ENCODE assay signal across 12 cellular contexts in genomic region chr15:41957021-41957897, GRCh38. TPM values are rescaled to one million over a fixed set of nuclear protein-coding genes. Genes with fewer than 3 reads are reported as not detected.
DNase-seq lines count a peak whose midpoint lies in the region; ATAC-seq and TF ChIP-seq lines count a peak whose summit lies in the region.
"Had no signal": no experiment of that assay in that cellular context is flagged by ENCODE, and none has a peak within 500 bp of the region (broad histone marks: within the 10 kb centered on the region; RNA-seq: fewer than 3 reads in every experiment).

No MANE protein-coding gene starts in this region.

- POLR2A ChIA-PET in IMR-90 (lab: Charles Lee; ENCODE audit: unreplicated experiment) = no interaction called here
- POLR2A ChIA-PET in CD4-positive, alpha-beta T cell (lab: Charles Lee) = no interaction called here

- peak overlapping the region; percentile 51; the same call in 1 of the 2 replicates for H2AK5ac ChIP-seq in IMR-90 (ENCODE audit: low read depth, low read length)

- H3K9me3 Mint-ChIP-seq in CD4-positive, alpha-beta T cell = no peaks in the 10 kb centered on the region

- no peak overlapping the region for H3K18ac ChIP-seq in IMR-90 (ENCODE audit: low read depth, low read length)

- H3K4me3 Mint-ChIP-seq in CD4-positive, alpha-beta T cell = no peak overlapping the region

- H2BK20ac ChIP-seq in IMR-90 (ENCODE audit: low read depth, low read length) = no peak overlapping the region

- peaks cover 37 to 72% of the 10 kb centered on the region in 2 experiments for H3K79me1 ChIP-seq in IMR-90 (ENCODE audit: low read depth in 1 of 2, low read length in 2 of 2)

- no peak overlapping the region for H2BK120ac ChIP-seq in IMR-90 (ENCODE audit: low read depth, low read length)

- DNase-seq in GM10266 (ENCODE audit: extremely low spot score) (peak; percentile 56), IMR-90 (peak; percentile 38), left lung (no peak), anterior cingulate cortex (lab: John Stamatoyannopoulos, UW) (no peak), caudate nucleus (lab: John Stamatoyannopoulos, UW) (no peak)
- no peak for DNase-seq in CD4-positive, alpha-beta T cell
- DNase-seq: hippocampal formation, NCI-H1436, retina, substantia nigra had no signal

- H2AFZ ChIP-seq in IMR-90 (replicated peaks; ENCODE audit: low read length, poor library complexity) = no peak overlapping the region

- peak; percentile 70 for ATAC-seq in GM21381 (IDR thresholded peaks at IDR 0.05; ENCODE audit: unreplicated experiment)
- peak; percentile 49 for ATAC-seq in IMR-90 (ENCODE audit: low read depth)
- ATAC-seq in left lung = peak; percentile 70
- ATAC-seq in HG03571 (IDR thresholded peaks at IDR 0.05; ENCODE audit: unreplicated experiment) = no peak
- ATAC-seq in CD4-positive, alpha-beta T cell (ENCODE audit: poor library complexity) = no peak

- peaks cover 6% of the 10 kb centered on the region for H3K36me3 ChIP-seq in IMR-90 (ENCODE audit: control insufficient read depth, insufficient read depth, low read length)
- peaks cover 0 to 21% of the 10 kb centered on the region in 2 donors for H3K36me3 ChIP-seq in left lung

- intact Hi-C loops in IMR-90 (cut with micrococcal nuclease) (no loop called here), left lung (cut with DNase I) (no loop called here)
- intact Hi-C loops in CD4-positive, alpha-beta T cell (cut with DNase I, micrococcal nuclease) = no loop called here

- WGBS in IMR-90 (ENCODE audit: extremely low coverage in 2 of 2, insufficient read length in 1 of 2), 2 experiments = 52% methylated on average over 3 of the region's 12 CpGs; no CpG with 5 or more reads in 1 of the 2 experiments

- no TSS peak for BruUV-seq in IMR-90 (replicated peaks; lab: Mats Ljungman, UMichigan)

- in situ Hi-C loops in IMR-90 (cut with MboI; ENCODE audit: low sequenced_read_pairs) = no loop called here

- TF ChIP-seq RAD21 in IMR-90 (IDR thresholded peaks at IDR 0.05; ENCODE audit: low read length) = no peak

- H2BK15ac ChIP-seq in IMR-90 (ENCODE audit: low read depth, low read length) = peak overlapping the region; percentile 42; the same call in 1 of the 3 replicates

- no peak overlapping the region for H4K91ac ChIP-seq in IMR-90 (ENCODE audit: insufficient read depth, low read depth, low read length)

- no peak overlapping the region for H3K4me2 ChIP-seq in IMR-90 (ENCODE audit: low read depth, low read length)

- peak overlapping the region; percentile 60; the same call in 1 of the 2 replicates for H3K23ac ChIP-seq in IMR-90 (ENCODE audit: low read depth, low read length)

- peak overlapping the region; percentile 48 for H3K14ac ChIP-seq in IMR-90 (replicated peaks; ENCODE audit: low read depth, low read length)

- TF ChIP-seq CTCF in GM10266 (IDR thresholded peaks at IDR 0.05; ENCODE audit: control insufficient read depth, insufficient read depth, low read depth, missing control alignments) (no peak), IMR-90 (conservative IDR thresholded peaks at IDR 0.05; ENCODE audit: low read depth, low read length) (no peak), left lung (IDR thresholded peaks at IDR 0.05) (no peak)
- no peak for TF ChIP-seq CTCF in CD4-positive, alpha-beta T cell (IDR thresholded peaks at IDR 0.05)

- no peak for TF ChIP-seq POLR2A in IMR-90 (IDR thresholded peaks at IDR 0.05; ENCODE audit: low read depth, low read length)

- CTCF ChIA-PET in IMR-90 (lab: Yijun Ruan, JAX) = no interaction called here
- CTCF ChIA-PET in CD4-positive, alpha-beta T cell (lab: Charles Lee) = interaction anchor here (1.3 kb wide), 2 partner anchors 20 to 33 kb away, joined by 3 to 7 read pairs; no protein-coding TSS in a partner anchor

- H2AK9ac ChIP-seq in IMR-90 (replicated peaks; ENCODE audit: low read depth, low read length, poor library complexity) = no peak overlapping the region

- H4K5ac ChIP-seq in IMR-90 (ENCODE audit: low read depth, low read length) = no peak overlapping the region

- dilution Hi-C loops in IMR-90 (cut with HindIII; ENCODE audit: low sequenced_read_pairs, unreplicated experiment) = no loop called here

- H3K27ac ChIP-seq in IMR-90 (ENCODE audit: insufficient read depth, low read length) (no peak overlapping the region), left lung (peak overlapping the region in 1 of 2 donors; percentile 49), caudate nucleus (ENCODE audit: low read depth, low read length) (no peak overlapping the region)
- H3K27ac ChIP-seq in CD4-positive, alpha-beta T cell (ENCODE audit: low read depth, low read length) = no peak overlapping the region

- no peak overlapping the region for H3K9ac ChIP-seq in IMR-90 (ENCODE audit: low read depth, low read length)

- H3K27me3 Mint-ChIP-seq in CD4-positive, alpha-beta T cell = no peaks in the 10 kb centered on the region

- H3K4me1 ChIP-seq in IMR-90 (ENCODE audit: control insufficient read depth, insufficient read depth, low read length) (peaks cover 14% of the 10 kb centered on the region), left lung (peaks cover 18 to 49% of the 10 kb centered on the region in 2 donors)

- H3K36me3 Mint-ChIP-seq in CD4-positive, alpha-beta T cell (ENCODE audit: low read depth) = peaks cover 35% of the 10 kb centered on the region

- peaks cover 18% of the 10 kb centered on the region for H3K9me1 ChIP-seq in IMR-90 (ENCODE audit: insufficient read depth, low read length)

- H3K4me1 Mint-ChIP-seq in CD4-positive, alpha-beta T cell (ENCODE audit: low read depth) = peaks cover 21% of the 10 kb centered on the region

- H3K27me3 ChIP-seq in IMR-90 (ENCODE audit: control insufficient read depth, insufficient read depth, low read length) (no peaks in the 10 kb centered on the region), left lung (no peaks in the 10 kb centered on the region)
- no peaks in the 10 kb centered on the region for H3K27me3 ChIP-seq in CD4-positive, alpha-beta T cell (ENCODE audit: control insufficient read depth, insufficient read depth, low read length)

- H3K9me3 ChIP-seq in IMR-90 (ENCODE audit: control insufficient read depth, insufficient read depth, low read length) (no peaks in the 10 kb centered on the region), left lung (no peaks in the 10 kb centered on the region)
- H3K9me3 ChIP-seq in CD4-positive, alpha-beta T cell (ENCODE audit: control insufficient read depth, low read length) = no peaks in the 10 kb centered on the region

- peaks cover 10% of the 10 kb centered on the region; the same call in 1 of the 2 replicates for H4K20me1 ChIP-seq in IMR-90 (ENCODE audit: insufficient read depth, low read length)

- H2BK5ac ChIP-seq in IMR-90 (ENCODE audit: low read depth, low read length, poor library complexity, severe bottlenecking) = no peak overlapping the region

- no peak overlapping the region for H3K56ac ChIP-seq in IMR-90 (ENCODE audit: extremely low read depth, insufficient read depth, low read length)

- H3K4me3 ChIP-seq in IMR-90 (ENCODE audit: insufficient read depth, low read depth, low read length) (no peak overlapping the region), left lung (no peak overlapping the region)

- peak overlapping the region in 1 of 2 experiments; percentile 20; a peak in 1 of 4 replicates for H4K8ac ChIP-seq in IMR-90 (ENCODE audit: low read depth in 2 of 2, low read length in 2 of 2)

- H3K4ac ChIP-seq in IMR-90 (ENCODE audit: low read depth, low read length) = no peak overlapping the region

- no peak overlapping the region for H3K27ac Mint-ChIP-seq in CD4-positive, alpha-beta T cell

TF ChIP-seq in IMR-90, 13 proteins besides CTCF, POLR2A, EP300 and RAD21:
- TF ChIP-seq, protein P1, sequence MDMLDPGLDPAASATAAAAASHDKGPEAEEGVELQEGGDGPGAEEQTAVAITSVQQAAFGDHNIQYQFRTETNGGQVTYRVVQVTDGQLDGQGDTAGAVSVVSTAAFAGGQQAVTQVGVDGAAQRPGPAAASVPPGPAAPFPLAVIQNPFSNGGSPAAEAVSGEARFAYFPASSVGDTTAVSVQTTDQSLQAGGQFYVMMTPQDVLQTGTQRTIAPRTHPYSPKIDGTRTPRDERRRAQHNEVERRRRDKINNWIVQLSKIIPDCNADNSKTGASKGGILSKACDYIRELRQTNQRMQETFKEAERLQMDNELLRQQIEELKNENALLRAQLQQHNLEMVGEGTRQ (IDR thresholded peaks at IDR 0.05; ENCODE audit: low read depth, low read length) = no peak
- no peak for TF ChIP-seq CHD1 (IDR thresholded peaks at IDR 0.05; ENCODE audit: low read depth, low read length)
- no peak for TF ChIP-seq BHLHE40 (IDR thresholded peaks at IDR 0.05; ENCODE audit: low read depth, low read length)
- TF ChIP-seq MXI1 (IDR thresholded peaks at IDR 0.05; ENCODE audit: borderline replicate concordance, low read depth, low read length) = no peak
- no peak for TF ChIP-seq MAFK (IDR thresholded peaks at IDR 0.05; ENCODE audit: low read depth, low read length)
- no peak for TF ChIP-seq NFE2L2 (IDR thresholded peaks at IDR 0.05; ENCODE audit: low read depth, low read length)
TF ChIP-seq in IMR-90: peak in this region for 0.

RNA-seq across cellular contexts. Expression of gene EHD4, which starts 15.1 kb away (rescaled TPM):
- total RNA-seq in IMR-90 (2012; rRNA removed) (26.4 and 29.0 TPM in 2 replicates), left lung (10 to 100 TPM; 23.0 to 32.6 TPM)
- 21.0 and 21.1 TPM in 2 replicates for polyA plus RNA-seq in IMR-90 (2012; rRNA removed)
- polyA plus RNA-seq in IMR-90 (2012; cell fraction: cytosol; rRNA removed) = 13.2 and 20.3 TPM in 2 replicates
- 10.2 and 11.2 TPM in 2 replicates for polyA plus RNA-seq in IMR-90 (2012; cell fraction: nucleus; rRNA removed; ENCODE audit: low replicate concordance)
- total RNA-seq in CD4-positive, alpha-beta T cell = 10 to 100 TPM; 39.8 to 40.5 TPM

Comparison
In these comparisons a context has a peak if more than half of its experiments do, and no peak if none do; other contexts are left out.
1. DNase-seq: peak in GM10266 (single experiment) and IMR-90 (single experiment); none in left lung (0 of 2), anterior cingulate cortex (0 of 58), caudate nucleus (0 of 61) and CD4-positive, alpha-beta T cell (0 of 10).
2. ATAC-seq: peak in GM21381 (single experiment), IMR-90 (single experiment) and left lung (single experiment); none in HG03571 (single experiment) and CD4-positive, alpha-beta T cell (single experiment).